9 cellular contexts compared by ENCODE assay signal in genomic region chr13:39527961-39528720, GRCh38.
DNase-seq lines count a peak whose midpoint lies in the region; TF ChIP-seq lines count a peak whose summit lies in the region.
"Had no signal": no experiment of that assay in that cellular context is flagged by ENCODE, and none has a peak within 500 bp of the region (broad histone marks: within the 10 kb centered on the region; RNA-seq: fewer than 3 reads in every experiment).

No MANE protein-coding gene starts in this region.

- no peaks in the 10 kb centered on the region for H3K79me2 ChIP-seq in Karpas-422 (ENCODE audit: low read length)

- H3K27ac ChIP-seq in Karpas-422 (ENCODE audit: low read length): no peak overlapping the region

- H3K9me2 ChIP-seq in Karpas-422 (replicated peaks; ENCODE audit: insufficient read depth, low read length): no peaks in the 10 kb centered on the region

- no peak overlapping the region for H2AFZ ChIP-seq in Karpas-422 (ENCODE audit: low read length)

- no peak overlapping the region for H3K9ac ChIP-seq in Karpas-422 (ENCODE audit: low read length)

- no peaks in the 10 kb centered on the region for H3K36me3 Mint-ChIP-seq in activated CD4-positive, alpha-beta T cell treated with anti-CD3 and anti-CD28 coated beads, Interleukin-2, amount 10 ng/mL, durations not matched to agents 7 days and 5 days (ENCODE audit: low read depth)

- no peaks in the 10 kb centered on the region; the same call in 1 of the 2 replicates for H3K27me3 ChIP-seq in Karpas-422 (ENCODE audit: low read length)

- POLR2A ChIA-PET in activated CD4-positive, alpha-beta T cell treated with anti-CD3 and anti-CD28 coated beads, Interleukin-2, amount 10 ng/mL, durations not matched to agents 7 days and 5 days (lab: Charles Lee): no interaction called here

- H3K9me3 Mint-ChIP-seq in activated CD4-positive, alpha-beta T cell treated with anti-CD3 and anti-CD28 coated beads, Interleukin-2, amount 10 ng/mL, durations not matched to agents 7 days and 5 days: no peaks in the 10 kb centered on the region
- H3K9me3 Mint-ChIP-seq: nephron had no signal

- H3K27ac Mint-ChIP-seq in activated CD4-positive, alpha-beta T cell treated with anti-CD3 and anti-CD28 coated beads, Interleukin-2, amount 10 ng/mL, durations not matched to agents 7 days and 5 days: no peak overlapping the region

- CTCF ChIA-PET in activated CD4-positive, alpha-beta T cell treated with anti-CD3 and anti-CD28 coated beads, Interleukin-2, amount 10 ng/mL, durations not matched to agents 7 days and 5 days (lab: Charles Lee): interaction anchor here (0.6 to 1.3 kb wide), 3 partner anchors 9 to 196 kb away, joined by 3 to 4 read pairs (median 3); no protein-coding TSS in a partner anchor

- no peaks in the 10 kb centered on the region for H3K36me3 ChIP-seq in Karpas-422 (ENCODE audit: insufficient read depth, low read length)

- intact Hi-C loops in posterior cingulate gyrus (cut with DNase I): no loop called here

- DNase-seq in ELR (ENCODE audit: low read depth) (peak; percentile 98), SW 1271 (lab: John Stamatoyannopoulos, UW) (peak; percentile 62 to 94), fibroblast of pulmonary artery (ENCODE audit: low read depth) (peak; percentile 84), posterior cingulate gyrus (peak in 8 of 10 donors; percentile 14 to 88 (median 42)), HUDEP-2 (lab: John Stamatoyannopoulos, UW; ENCODE audit: unreplicated experiment in 76 of 76) (no peak), NCI-H2081 treated with DMSO at 0.1 percent for 48 hours (lab: John Stamatoyannopoulos, UW) (no peak), Karpas-422 (no peak)
- no peak for DNase-seq in activated CD4-positive, alpha-beta T cell treated with anti-CD3 and anti-CD28 coated beads, Interleukin-2, amount 10 ng/mL, durations not matched to agents 7 days and 5 days

- H3K4me1 Mint-ChIP-seq in activated CD4-positive, alpha-beta T cell treated with anti-CD3 and anti-CD28 coated beads, Interleukin-2, amount 10 ng/mL, durations not matched to agents 7 days and 5 days: no peaks in the 10 kb centered on the region

- no peak overlapping the region for H3K4me2 ChIP-seq in Karpas-422 (ENCODE audit: low read depth, low read length, poor library complexity, severe bottlenecking)

- H4K20me1 ChIP-seq in Karpas-422 (ENCODE audit: insufficient read depth, low read depth, low read length): no peaks in the 10 kb centered on the region

- H3K9me3 ChIP-seq in Karpas-422 (ENCODE audit: low read length): no peaks in the 10 kb centered on the region

- H3K4me3 Mint-ChIP-seq in activated CD4-positive, alpha-beta T cell treated with anti-CD3 and anti-CD28 coated beads, Interleukin-2, amount 10 ng/mL, durations not matched to agents 7 days and 5 days: no peak overlapping the region
- H3K4me3 Mint-ChIP-seq: nephron had no signal

- H3K4me3 ChIP-seq in fibroblast of pulmonary artery (replicated peaks; ENCODE audit: low read depth, low read length) (no peak overlapping the region), Karpas-422 (ENCODE audit: low read length) (no peak overlapping the region)

- H3K27me3 Mint-ChIP-seq in activated CD4-positive, alpha-beta T cell treated with anti-CD3 and anti-CD28 coated beads, Interleukin-2, amount 10 ng/mL, durations not matched to agents 7 days and 5 days: peaks cover 16% of the 10 kb centered on the region

- no peak for TF ChIP-seq CTCF in fibroblast of pulmonary artery (IDR thresholded peaks at IDR 0.05; ENCODE audit: low read length, missing control alignments)

- H3K4me1 ChIP-seq in Karpas-422 (ENCODE audit: low read length): no peaks in the 10 kb centered on the region

Comparison
In these comparisons a context has a peak if more than half of its experiments do, and no peak if none do; other contexts are left out.
1. DNase-seq: peak in ELR (single experiment), SW 1271 (2 of 2), fibroblast of pulmonary artery (single experiment) and posterior cingulate gyrus (8 of 10); none in HUDEP-2 (0 of 76), NCI-H2081 treated with DMSO at 0.1 percent for 48 hours (single experiment), Karpas-422 (single experiment) and activated CD4-positive, alpha-beta T cell treated with anti-CD3 and anti-CD28 coated beads, Interleukin-2, amount 10 ng/mL, durations not matched to agents 7 days and 5 days (single experiment).